In the genomic region with DNA sequence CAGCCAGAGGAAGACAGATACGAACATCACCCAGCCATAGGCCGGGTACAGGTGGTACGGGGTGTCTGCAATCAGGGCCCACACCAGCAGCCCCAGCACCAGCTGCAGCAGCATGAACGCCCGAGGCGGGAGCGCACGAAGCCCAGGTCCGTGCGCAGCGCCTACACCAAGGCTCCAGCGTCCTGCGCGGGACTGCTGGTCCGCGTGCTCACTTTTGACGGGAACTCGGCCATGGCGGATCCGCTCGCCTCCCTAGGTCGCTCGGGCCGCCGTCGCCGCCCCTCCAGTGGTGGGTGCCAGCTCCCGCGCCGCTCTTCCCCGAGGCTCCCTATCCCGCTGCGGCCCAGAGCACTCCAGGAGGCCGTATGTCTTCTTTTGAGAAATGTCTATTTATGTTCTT, we compare ENCODE assay signal across 24 cellular contexts.
"Had no signal": no experiment of that assay in that cellular context is flagged by ENCODE, and none has a peak within 500 bp of the region (broad histone marks: within the 10 kb centered on the region; RNA-seq: fewer than 3 reads in every experiment).

No MANE protein-coding gene starts in this region.

- H3K9me3 ChIP-seq: colonic mucosa, esophagus squamous epithelium, gastrocnemius medialis, left lung, lower lobe of right lung had no signal

- H3K27ac Mint-ChIP-seq: dendritic cell treated with granulocyte-macrophage colony-stimulating factor and Interleukin-4, amounts not matched to agents 40 ng/mL and 50 ng/mL, for 4 days; effector memory CD8-positive, alpha-beta T cell; endodermal cell; naive thymus-derived CD4-positive, alpha-beta T cell had no signal

- H3K27ac ChIP-seq: colonic mucosa, epithelial cell of prostate, esophagus squamous epithelium, gastrocnemius medialis, heart right ventricle, left lung, lower lobe of right lung had no signal

- H3K4me3 ChIP-seq: colonic mucosa, esophagus squamous epithelium, gastrocnemius medialis, heart right ventricle, left lung, lower lobe of right lung had no signal

- H3K27me3 ChIP-seq: colonic mucosa, esophagus squamous epithelium, left lung had no signal

- H3K9me3 Mint-ChIP-seq: effector memory CD8-positive, alpha-beta T cell had no signal

- H3K36me3 Mint-ChIP-seq: naive thymus-derived CD4-positive, alpha-beta T cell had no signal

- DNase-seq: colonic mucosa; cortex of kidney; effector CD8-positive, alpha-beta T cell; effector memory CD8-positive, alpha-beta T cell; endodermal cell; erythroblast; esophagus squamous epithelium; foreskin fibroblast; foreskin melanocyte; gastrocnemius medialis; glutamatergic neuron; head of caudate nucleus; heart right ventricle; hippocampal formation; left cardiac atrium; left ventricle myocardium superior; lower lobe of right lung; mesendoderm; midbrain; naive thymus-derived CD4-positive, alpha-beta T cell had no signal

- H3K4me1 Mint-ChIP-seq: endodermal cell; naive thymus-derived CD4-positive, alpha-beta T cell had no signal

- H3K36me3 ChIP-seq: colonic mucosa, esophagus squamous epithelium, gastrocnemius medialis, heart right ventricle, left lung, lower lobe of right lung had no signal

- H3K4me1 ChIP-seq: colonic mucosa, esophagus squamous epithelium, gastrocnemius medialis, heart right ventricle, left lung, lower lobe of right lung had no signal

- H3K4me3 Mint-ChIP-seq: dendritic cell treated with granulocyte-macrophage colony-stimulating factor and Interleukin-4, amounts not matched to agents 40 ng/mL and 50 ng/mL, for 4 days; effector memory CD8-positive, alpha-beta T cell; endodermal cell; naive thymus-derived CD4-positive, alpha-beta T cell had no signal

- H3K27me3 Mint-ChIP-seq: dendritic cell treated with granulocyte-macrophage colony-stimulating factor and Interleukin-4, amounts not matched to agents 40 ng/mL and 50 ng/mL, for 4 days; effector memory CD8-positive, alpha-beta T cell; naive thymus-derived CD4-positive, alpha-beta T cell had no signal

- ATAC-seq: effector memory CD8-positive, alpha-beta T cell; esophagus mucosa; gastrocnemius medialis; heart right ventricle; left cardiac atrium; left lung; left ventricle myocardium superior; lower lobe of right lung; naive thymus-derived CD4-positive, alpha-beta T cell had no signal
